13 cellular contexts compared by ENCODE assay signal in genomic region chr15:52392008-52392687, GRCh38.
DNase-seq lines count a peak whose midpoint lies in the region; ATAC-seq and TF ChIP-seq lines count a peak whose summit lies in the region.
"Had no signal": no experiment of that assay in that cellular context is flagged by ENCODE, and none has a peak within 500 bp of the region (broad histone marks: within the 10 kb centered on the region; RNA-seq: fewer than 3 reads in every experiment).

No MANE protein-coding gene starts in this region.

- H3K23ac ChIP-seq in mesendoderm (ENCODE audit: low read length), result no peak overlapping the region

- H4K8ac ChIP-seq in mesendoderm (ENCODE audit: low read depth, low read length), result no peak overlapping the region

- H3K4me2 ChIP-seq in mesendoderm (ENCODE audit: low read length), result no peak overlapping the region

- H3K79me1 ChIP-seq in mesendoderm (ENCODE audit: low read length), result no peaks in the 10 kb centered on the region

- H3K4me3 ChIP-seq in epithelial cell of esophagus (ENCODE audit: low read length) (no peak overlapping the region), mesendoderm (ENCODE audit: low read length) (no peak overlapping the region)
- H3K4me3 ChIP-seq: SJSA1 had no signal

- no peak overlapping the region for H3K56ac ChIP-seq in mesendoderm (ENCODE audit: low read length)

- H3K4ac ChIP-seq in mesendoderm (ENCODE audit: low read depth, low read length), result no peak overlapping the region

- no peak overlapping the region for H2BK5ac ChIP-seq in mesendoderm (ENCODE audit: low read length)

- H3K18ac ChIP-seq in mesendoderm (ENCODE audit: low read length), result no peak overlapping the region

- no peak overlapping the region for H2AK5ac ChIP-seq in mesendoderm (ENCODE audit: low read length)

- no peak for TF ChIP-seq CTCF in epithelial cell of esophagus (IDR thresholded peaks at IDR 0.05; ENCODE audit: insufficient read depth, low read depth, low read length, missing control alignments)
- TF ChIP-seq CTCF in GM13976 (IDR thresholded peaks at IDR 0.05; ENCODE audit: borderline replicate concordance, control extremely low read depth, extremely low read depth, insufficient read depth, missing control alignments), result no peak

- H3K4me1 ChIP-seq in mesendoderm (ENCODE audit: control insufficient read depth, low read depth, low read length), result peaks cover 9% of the 10 kb centered on the region
- H3K4me1 ChIP-seq: SJSA1 had no signal

- H3K79me2 ChIP-seq in mesendoderm (ENCODE audit: control insufficient read depth, insufficient read depth, low read length), result no peaks in the 10 kb centered on the region

- H3K9ac ChIP-seq in mesendoderm (ENCODE audit: low read length), result no peak overlapping the region

- H3K27me3 ChIP-seq in mesendoderm (ENCODE audit: insufficient read depth, low read length, poor library complexity), result no peaks in the 10 kb centered on the region
- H3K27me3 ChIP-seq: SJSA1 had no signal

- no peak overlapping the region for H2BK15ac ChIP-seq in mesendoderm (replicated peaks; ENCODE audit: low read depth)

- H2BK120ac ChIP-seq in mesendoderm (ENCODE audit: low read depth, low read length), result no peak overlapping the region

- H4K5ac ChIP-seq in mesendoderm (ENCODE audit: low read length), result no peak overlapping the region

- in situ Hi-C loops in GM13976 (cut with MboI; ENCODE audit: low sequenced_read_pairs, unreplicated experiment), result no loop called here

- ATAC-seq in HG02623 (IDR thresholded peaks at IDR 0.05; ENCODE audit: unreplicated experiment), result no peak

- no peak overlapping the region for H3K27ac ChIP-seq in mesendoderm (ENCODE audit: low read depth, low read length)
- H3K27ac ChIP-seq: SJSA1 had no signal

- H3K36me3 ChIP-seq in mesendoderm (ENCODE audit: control insufficient read depth, insufficient read depth, low read length), result no peaks in the 10 kb centered on the region

- no CpG with 5 or more reads among the region's 6 CpGs for WGBS in mesendoderm (ENCODE audit: extremely low coverage, insufficient coverage, low lambda C conversion rate)

- DNase-seq in EH (ENCODE audit: low read depth), result peak; percentile 85
- peak; percentile 90 for DNase-seq in M059J (ENCODE audit: low read depth)
- DNase-seq in epithelial cell of esophagus (ENCODE audit: low read depth), result peak; percentile 87
- DNase-seq in mesendoderm, result peak; percentile 95
- no peak for DNase-seq in cerebellar cortex (ENCODE audit: low spot score)
- DNase-seq in HuH-7 (ENCODE audit: low spot score), result no peak
- DNase-seq in GM13976 (ENCODE audit: low spot score), result no peak
- DNase-seq: Karpas-422, left cardiac atrium, NCI-H2227 treated with DMSO at 0.1 percent for 48 hours, substantia nigra had no signal

Comparison
In these comparisons a context has a peak if more than half of its experiments do, and no peak if none do; other contexts are left out.
1. DNase-seq: peak in EH (single experiment), M059J (single experiment), epithelial cell of esophagus (single experiment) and mesendoderm (single experiment); none in cerebellar cortex (single experiment), HuH-7 (single experiment) and GM13976 (single experiment).